Comparison of ENCODE assay signal across 1 cellular context in the genomic region with DNA sequence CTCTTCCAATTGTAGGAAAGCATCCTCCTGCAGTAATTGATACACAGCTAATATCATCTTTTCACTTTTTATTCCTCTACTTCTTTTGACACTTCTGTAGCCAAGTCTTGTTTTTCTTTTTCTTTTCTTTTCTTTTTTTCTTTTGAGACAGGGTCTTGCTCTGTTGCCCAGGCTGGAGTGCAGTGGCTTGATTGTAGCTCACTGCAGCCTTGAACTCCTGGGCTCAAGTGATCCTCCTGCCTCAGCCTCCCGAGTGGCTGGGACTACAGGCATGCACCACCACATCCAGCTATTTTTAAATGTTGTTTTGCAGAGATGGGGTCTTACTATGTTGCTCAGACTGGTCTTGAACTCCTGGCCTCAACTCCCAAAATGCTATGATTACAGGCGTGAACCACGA. TPM values are rescaled to one million over a fixed set of nuclear protein-coding genes. Genes with fewer than 3 reads are reported as not detected.
"Had no signal": no experiment of that assay in that cellular context is flagged by ENCODE, and none has a peak within 500 bp of the region (broad histone marks: within the 10 kb centered on the region; RNA-seq: fewer than 3 reads in every experiment).

No MANE protein-coding gene starts in this region.

RNA-seq across cellular contexts. Expression of gene C3AR1, which starts 5.7 kb away (rescaled TPM):
- total RNA-seq: G401 had no signal

RNA-seq across cellular contexts. Expression of gene CLEC4A, which starts 51.6 kb away (rescaled TPM):
- total RNA-seq: G401 had no signal
